ENCODE assay signal across 9 cellular contexts in genomic region chr6:68676094-68676493, GRCh38. TPM values are rescaled to one million over a fixed set of nuclear protein-coding genes. Genes with fewer than 3 reads are reported as not detected.
"Had no signal": no experiment of that assay in that cellular context is flagged by ENCODE, and none has a peak within 500 bp of the region (broad histone marks: within the 10 kb centered on the region; RNA-seq: fewer than 3 reads in every experiment).

No MANE protein-coding gene starts in this region.

RNA-seq across cellular contexts. Expression of gene ADGRB3, which starts 41.0 kb away (rescaled TPM):
- total RNA-seq: activated naive CD4-positive, alpha-beta T cell treated with anti-CD3 and anti-CD28 coated beads for 36 hours; activated naive CD4-positive, alpha-beta T cell treated with anti-CD3 and anti-CD28 coated beads, Interleukin-2, amount 50 U/mL, for 72 hours; activated naive CD8-positive, alpha-beta T cell treated with anti-CD3 and anti-CD28 coated beads for 36 hours; activated naive CD8-positive, alpha-beta T cell treated with anti-CD3 and anti-CD28 coated beads, Interleukin-2, amount 10 ng/mL, durations not matched to agents 7 days and 5 days; activated T-cell treated with anti-CD3 and anti-CD28 coated beads, Interleukin-2, amount 50 U/mL, for 4 hours; activated T-cell treated with anti-CD3 and anti-CD28 coated beads, Interleukin-2, amount 50 U/mL, for 72 hours; activated T-helper 1 cell treated with anti-CD3 and anti-CD28 coated beads, Interleukin-12 subunit alpha, Interleukin-12 subunit beta, Interleukin-2, Interleukin-4 antibody, amounts not matched to agents 30 ng/mL and 10 ng/mL and 1 ng/mL, durations not matched to agents 14 hours and 24 hours and 36 hours; bronchial epithelial cell; chondrocyte had no signal
